1 cellular context compared by ENCODE assay signal in genomic region chr20:39010496-39010895, GRCh38.
TF ChIP-seq lines count a peak whose summit lies in the region.

No MANE protein-coding gene starts in this region.

TF ChIP-seq in K562, 482 proteins besides CTCF, POLR2A, EP300 and RAD21 (continued from another document):
- TF ChIP-seq GTF3C2 (IDR thresholded peaks at IDR 0.05; ENCODE audit: borderline replicate concordance, extremely low read depth, insufficient read length) (no peak), TCF15 (CRISPR knock-in tag; IDR thresholded peaks at IDR 0.05) (no peak), SMARCA5 (IDR thresholded peaks at IDR 0.05) (no peak), ESRRB (CRISPR knock-in tag; IDR thresholded peaks at IDR 0.05; ENCODE audit: borderline replicate concordance) (no peak), ZNF764 (CRISPR knock-in tag; IDR thresholded peaks at IDR 0.05; ENCODE audit: low read depth) (no peak), ZNF76 (CRISPR knock-in tag; IDR thresholded peaks at IDR 0.05; ENCODE audit: borderline replicate concordance) (no peak), PRPF4 (IDR thresholded peaks at IDR 0.05; ENCODE audit: insufficient read depth, low read depth, low read length, poor library complexity, severe bottlenecking) (no peak), NKRF (IDR thresholded peaks at IDR 0.05; ENCODE audit: borderline replicate concordance) (no peak), THAP12 (CRISPR knock-in tag; IDR thresholded peaks at IDR 0.05) (no peak), FOXM1 (IDR thresholded peaks at IDR 0.05; ENCODE audit: low read depth) (no peak), FOXM1 (CRISPR knock-in tag; IDR thresholded peaks at IDR 0.05; ENCODE audit: low read depth) (no peak), NONO (IDR thresholded peaks at IDR 0.05; ENCODE audit: low read depth in 2 of 2, low read length in 1 of 2) (no peak), HDAC6 (IDR thresholded peaks at IDR 0.05; ENCODE audit: low read depth, low read length) (no peak), KLF10 (CRISPR knock-in tag; IDR thresholded peaks at IDR 0.05) (no peak), HMG20A (CRISPR knock-in tag; conservative IDR thresholded peaks at IDR 0.05) (no peak), MIER1 (IDR thresholded peaks at IDR 0.05; ENCODE audit: low read depth) (no peak), KDM1A (IDR thresholded peaks at IDR 0.05) (no peak)
